Comparison of ENCODE assay signal across 8 cellular contexts in genomic region chr1:225882699-225883615, GRCh38. TPM values are rescaled to one million over a fixed set of nuclear protein-coding genes. Genes with fewer than 3 reads are reported as not detected.
DNase-seq lines count a peak whose midpoint lies in the region; ATAC-seq and TF ChIP-seq lines count a peak whose summit lies in the region.

No MANE protein-coding gene starts in this region.

- H3K36me3 Mint-ChIP-seq in activated CD4-positive, alpha-beta T cell treated with anti-CD3 and anti-CD28 coated beads, Interleukin-2, amount 10 ng/mL, durations not matched to agents 7 days and 5 days (ENCODE audit: low read depth), result peaks cover 29% of the 10 kb centered on the region

- H3K9me3 ChIP-seq in thoracic aorta, result no peaks in the 10 kb centered on the region

- no peaks in the 10 kb centered on the region for H3K36me3 ChIP-seq in thoracic aorta

- H3K4me1 ChIP-seq in thoracic aorta (ENCODE audit: control insufficient read depth in 1 of 2, low read depth in 2 of 2), result peaks cover 31 to 41% of the 10 kb centered on the region in 2 donors

- H3K27me3 ChIP-seq in thoracic aorta (replicated peaks; ENCODE audit: insufficient read depth), result no peaks in the 10 kb centered on the region

- H3K9me3 Mint-ChIP-seq in activated CD4-positive, alpha-beta T cell treated with anti-CD3 and anti-CD28 coated beads, Interleukin-2, amount 10 ng/mL, durations not matched to agents 7 days and 5 days, result no peaks in the 10 kb centered on the region

- POLR2A ChIA-PET in activated CD4-positive, alpha-beta T cell treated with anti-CD3 and anti-CD28 coated beads, Interleukin-2, amount 10 ng/mL, durations not matched to agents 7 days and 5 days (lab: Charles Lee), result interaction anchor here (0.6 to 1.1 kb wide), 3 partner anchors 17 to 369 kb away, joined by 3 to 6 read pairs (median 3); no protein-coding TSS in a partner anchor

- H3K4me1 Mint-ChIP-seq in activated CD4-positive, alpha-beta T cell treated with anti-CD3 and anti-CD28 coated beads, Interleukin-2, amount 10 ng/mL, durations not matched to agents 7 days and 5 days, result peaks cover 41% of the 10 kb centered on the region

- peak overlapping the region; percentile 91 for H3K27ac Mint-ChIP-seq in activated CD4-positive, alpha-beta T cell treated with anti-CD3 and anti-CD28 coated beads, Interleukin-2, amount 10 ng/mL, durations not matched to agents 7 days and 5 days

- H3K4me3 Mint-ChIP-seq in activated CD4-positive, alpha-beta T cell treated with anti-CD3 and anti-CD28 coated beads, Interleukin-2, amount 10 ng/mL, durations not matched to agents 7 days and 5 days, result peak overlapping the region; percentile 90

- ATAC-seq in GM21723 (IDR thresholded peaks at IDR 0.05; ENCODE audit: unreplicated experiment) (peak; percentile 41), thoracic aorta (ENCODE audit: insufficient number of reproducible peaks, low FRiP score, low read depth) (no peak)

- peak; percentile 50 for DNase-seq in Daoy (ENCODE audit: low read depth)
- peak; percentile 70 for DNase-seq in HuH-7 (ENCODE audit: low spot score)
- peak; percentile 35 for DNase-seq in activated CD4-positive, alpha-beta T cell treated with anti-CD3 and anti-CD28 coated beads, Interleukin-2, amount 10 ng/mL, durations not matched to agents 7 days and 5 days
- no peak for DNase-seq in epithelial cell of proximal tubule (ENCODE audit: low read depth)
- peak; percentile 38 for DNase-seq in mucosa of gallbladder (ENCODE audit: low spot score)
- DNase-seq in thoracic aorta (ENCODE audit: low spot score), result no peak
- no peak for DNase-seq in cerebellar nuclear complex (lab: John Stamatoyannopoulos, UW)

- TF ChIP-seq CTCF in epithelial cell of proximal tubule (conservative IDR thresholded peaks at IDR 0.05; ENCODE audit: low read depth, low read length) (no peak), thoracic aorta (IDR thresholded peaks at IDR 0.05) (no peak)

- H3K27ac ChIP-seq in thoracic aorta, result peak overlapping the region; percentile 92 to 95

- CTCF ChIA-PET in activated CD4-positive, alpha-beta T cell treated with anti-CD3 and anti-CD28 coated beads, Interleukin-2, amount 10 ng/mL, durations not matched to agents 7 days and 5 days (lab: Charles Lee), result interaction anchor here (0.8 to 4.7 kb wide), 12 partner anchors 8 to 132 kb away, joined by 3 to 35 read pairs (median 4); partner anchors contain the start of gene SRP9

- peaks cover 8% of the 10 kb centered on the region for H3K27me3 Mint-ChIP-seq in activated CD4-positive, alpha-beta T cell treated with anti-CD3 and anti-CD28 coated beads, Interleukin-2, amount 10 ng/mL, durations not matched to agents 7 days and 5 days

- H3K4me3 ChIP-seq in epithelial cell of proximal tubule (ENCODE audit: low read depth, low read length) (peak overlapping the region; percentile 97), thoracic aorta (peak overlapping the region; percentile 83)

RNA-seq across cellular contexts. Expression of gene TMEM63A, which starts 0.8 kb away (rescaled TPM):
- 3.1 and 4.5 TPM in 2 replicates for total RNA-seq in Daoy (2014; rRNA removed; shearing (Covaris generic))
- total RNA-seq in activated CD4-positive, alpha-beta T cell treated with anti-CD3 and anti-CD28 coated beads, Interleukin-2, amount 10 ng/mL, durations not matched to agents 7 days and 5 days, result 100 to 1,000 TPM; 197 to 211 TPM
- total RNA-seq in epithelial cell of proximal tubule (13.2 and 19.5 TPM in 2 replicates), mucosa of gallbladder (153 TPM), thoracic aorta (100 to 1,000 TPM in 1 of 2 donors, 10 to 100 TPM in 1; 75.1 to 105 TPM)

RNA-seq across cellular contexts. Expression of gene LEFTY1, which starts 6.0 kb away (rescaled TPM):
- total RNA-seq in Daoy (2014; rRNA removed; shearing (Covaris generic)), result not detected in 2 replicates
- not detected for total RNA-seq in activated CD4-positive, alpha-beta T cell treated with anti-CD3 and anti-CD28 coated beads, Interleukin-2, amount 10 ng/mL, durations not matched to agents 7 days and 5 days
- total RNA-seq in epithelial cell of proximal tubule, result not detected in 2 replicates
- 1.5 TPM for total RNA-seq in mucosa of gallbladder
- total RNA-seq in thoracic aorta, result not detected

RNA-seq across cellular contexts. Expression of gene PYCR2, which starts 41.1 kb away (rescaled TPM):
- 47.4 and 51.8 TPM in 2 replicates for total RNA-seq in Daoy (2014; rRNA removed; shearing (Covaris generic))
- total RNA-seq in activated CD4-positive, alpha-beta T cell treated with anti-CD3 and anti-CD28 coated beads, Interleukin-2, amount 10 ng/mL, durations not matched to agents 7 days and 5 days, result 100 to 1,000 TPM in 1 of 2 experiments, 10 to 100 TPM in 1; 98.1 to 120 TPM
- total RNA-seq in epithelial cell of proximal tubule (37.8 and 62.3 TPM in 2 replicates), mucosa of gallbladder (71.8 TPM), thoracic aorta (10 to 100 TPM; 46.6 to 50.2 TPM)

RNA-seq across cellular contexts. Expression of gene LEFTY2, which starts 58.1 kb away (rescaled TPM):
- total RNA-seq in Daoy (2014; rRNA removed; shearing (Covaris generic)), result not detected in 2 replicates
- total RNA-seq in activated CD4-positive, alpha-beta T cell treated with anti-CD3 and anti-CD28 coated beads, Interleukin-2, amount 10 ng/mL, durations not matched to agents 7 days and 5 days, result not detected
- total RNA-seq in epithelial cell of proximal tubule, result 0.36 TPM in 1 of 2 replicates, not detected in the other
- total RNA-seq in mucosa of gallbladder, result 0.23 TPM
- total RNA-seq in thoracic aorta, result 1 to 10 TPM; 6.2 to 9.4 TPM

Comparison
In these comparisons a context has a peak if more than half of its experiments do, and no peak if none do; other contexts are left out.
1. DNase-seq: peak in Daoy (single experiment), HuH-7 (single experiment), activated CD4-positive, alpha-beta T cell treated with anti-CD3 and anti-CD28 coated beads, Interleukin-2, amount 10 ng/mL, durations not matched to agents 7 days and 5 days (single experiment) and mucosa of gallbladder (single experiment); none in epithelial cell of proximal tubule (single experiment), thoracic aorta (single experiment) and cerebellar nuclear complex (0 of 2).